12 cellular contexts compared by ENCODE assay signal in genomic region chr5:174533127-174533453, GRCh38.
DNase-seq lines count a peak whose midpoint lies in the region; ATAC-seq, FAIRE-seq and TF ChIP-seq lines count a peak whose summit lies in the region.
"Had no signal": no experiment of that assay in that cellular context is flagged by ENCODE, and none has a peak within 500 bp of the region (broad histone marks: within the 10 kb centered on the region; RNA-seq: fewer than 3 reads in every experiment).

No MANE protein-coding gene starts in this region.

- no peak for FAIRE-seq in H54 (lab: Jason Lieb, UNC)

- H3K27me3 ChIP-seq in SJCRH30 (no peaks in the 10 kb centered on the region), endodermal cell (ENCODE audit: control insufficient read depth, insufficient read depth, low read length, poor library complexity, severe bottlenecking) (no peaks in the 10 kb centered on the region), parathyroid adenoma (ENCODE audit: control insufficient read depth, insufficient read depth, low read length) (no peaks in the 10 kb centered on the region)
- H3K27me3 ChIP-seq: ovary had no signal

- H2AFZ ChIP-seq in parathyroid adenoma = peak overlapping the region; percentile 6

- no peak for TF ChIP-seq POLR2A in H54 (IDR thresholded peaks at IDR 0.05; ENCODE audit: low read depth, low read length)

- ATAC-seq in GM18870 (IDR thresholded peaks at IDR 0.05; ENCODE audit: unreplicated experiment) = no peak

- H3K4me3 Mint-ChIP-seq in endodermal cell = peak overlapping the region; percentile 22

- no peak overlapping the region for H3K4me2 ChIP-seq in parathyroid adenoma (ENCODE audit: low read length)

- H3K4me1 Mint-ChIP-seq in endodermal cell = peaks cover 60% of the 10 kb centered on the region

- H3K9me3 ChIP-seq in SJCRH30 (replicated peaks) (no peaks in the 10 kb centered on the region), endodermal cell (ENCODE audit: control insufficient read depth, low read length) (no peaks in the 10 kb centered on the region), parathyroid adenoma (ENCODE audit: control insufficient read depth, low read length) (no peaks in the 10 kb centered on the region)
- H3K9me3 ChIP-seq: gastrocnemius medialis, ovary had no signal

- DNase-seq in H54 (ENCODE audit: insufficient read length, low spot score) (peak; percentile 21), SJCRH30 (peak; percentile 47 to 70), endodermal cell (no peak), mucosa of gallbladder (ENCODE audit: low spot score) (no peak)
- no peak for DNase-seq in activated naive CD4-positive, alpha-beta T cell treated with Interleukin-2 at 50 U/mL for 16 hours
- DNase-seq in stimulated activated CD4-positive, alpha-beta T cell treated with anti-CD3 and anti-CD28 coated beads, Interleukin-12 subunit alpha, Interleukin-12 subunit beta, amount 100 ng/mL, for 4 hours = no peak
- DNase-seq: activated naive CD4-positive, alpha-beta T cell; NCI-H1694 had no signal

- peaks cover 17% of the 10 kb centered on the region for H3K27me3 Mint-ChIP-seq in endodermal cell (ENCODE audit: insufficient read depth)

- H3K9me3 Mint-ChIP-seq in endodermal cell = peaks cover 2% of the 10 kb centered on the region

- peak overlapping the region; percentile 27 for H3K4me3 ChIP-seq in SJCRH30
- no peak overlapping the region for H3K4me3 ChIP-seq in endodermal cell (ENCODE audit: low read length)
- H3K4me3 ChIP-seq in parathyroid adenoma (ENCODE audit: low read depth, low read length) = no peak overlapping the region
- H3K4me3 ChIP-seq: gastrocnemius medialis, ovary had no signal

- no peak overlapping the region for H3K9ac ChIP-seq in endodermal cell (ENCODE audit: extremely low read depth, low read length, poor library complexity, severe bottlenecking)
- no peak overlapping the region for H3K9ac ChIP-seq in parathyroid adenoma

- peak overlapping the region; percentile 86 for H3K27ac Mint-ChIP-seq in endodermal cell

- 32 to 54% methylated on average over 5 of the region's 5 CpGs for WGBS in endodermal cell (ENCODE audit: insufficient coverage in 1 of 2, insufficient read length in 1 of 2), 2 experiments

- H3K36me3 ChIP-seq in SJCRH30 (no peaks in the 10 kb centered on the region), endodermal cell (ENCODE audit: control insufficient read depth, insufficient read depth, low read length) (no peaks in the 10 kb centered on the region), parathyroid adenoma (ENCODE audit: control insufficient read depth, insufficient read depth, low read length) (no peaks in the 10 kb centered on the region)
- H3K36me3 ChIP-seq: gastrocnemius medialis, ovary had no signal

- H3K27ac ChIP-seq in SJCRH30 (peak overlapping the region; percentile 75), endodermal cell (ENCODE audit: low read depth, low read length) (no peak overlapping the region), parathyroid adenoma (peak overlapping the region; percentile 85)
- H3K27ac ChIP-seq: gastrocnemius medialis, ovary had no signal

- no peaks in the 10 kb centered on the region for H3K36me3 Mint-ChIP-seq in endodermal cell (ENCODE audit: low read depth)

- TF ChIP-seq CTCF in endodermal cell (conservative IDR thresholded peaks at IDR 0.05) (no peak), parathyroid adenoma (IDR thresholded peaks at IDR 0.05) (no peak)

- H3K4me1 ChIP-seq in SJCRH30 (peaks cover 37% of the 10 kb centered on the region), endodermal cell (ENCODE audit: control insufficient read depth, insufficient read depth, low read length) (peaks cover 21% of the 10 kb centered on the region), parathyroid adenoma (peaks cover 22% of the 10 kb centered on the region)
- H3K4me1 ChIP-seq: gastrocnemius medialis had no signal

- no peaks in the 10 kb centered on the region for H3K79me2 ChIP-seq in parathyroid adenoma

Comparison
In these comparisons a context has a peak if more than half of its experiments do, and no peak if none do; other contexts are left out.
1. DNase-seq: peak in H54 (single experiment) and SJCRH30 (2 of 2); none in endodermal cell (single experiment), activated naive CD4-positive, alpha-beta T cell treated with Interleukin-2 at 50 U/mL for 16 hours (single experiment), stimulated activated CD4-positive, alpha-beta T cell treated with anti-CD3 and anti-CD28 coated beads, Interleukin-12 subunit alpha, Interleukin-12 subunit beta, amount 100 ng/mL, for 4 hours (single experiment) and mucosa of gallbladder (single experiment).